ENCODE assay signal across 27 cellular contexts in genomic region chr7:96921771-96922170, GRCh38.
"Had no signal": no experiment of that assay in that cellular context is flagged by ENCODE, and none has a peak within 500 bp of the region (broad histone marks: within the 10 kb centered on the region; RNA-seq: fewer than 3 reads in every experiment).

No MANE protein-coding gene starts in this region.

- H3K36me3 ChIP-seq: cardiac muscle cell had no signal

- ATAC-seq: activated naive CD4-positive, alpha-beta T cell treated with anti-CD3 and anti-CD28 coated beads, Interleukin-2, amount 50 U/mL, for 72 hours; activated naive CD8-positive, alpha-beta T cell treated with anti-CD3 and anti-CD28 coated beads, Interleukin-2, amount 50 U/mL, for 24 hours; activated T-cell treated with anti-CD3 and anti-CD28 coated beads, Interleukin-2, amount 50 U/mL, for 4 hours; K562; T-cell had no signal

- H3K27ac ChIP-seq: cardiac muscle cell, SK-N-MC, VCaP had no signal

- H3K4me3 Mint-ChIP-seq: activated CD4-positive, alpha-beta memory T cell treated with anti-CD3 and anti-CD28 coated beads for 36 hours; activated CD4-positive, alpha-beta T cell treated with anti-CD3 and anti-CD28 coated beads, Interleukin-2, amount 10 ng/mL, durations not matched to agents 7 days and 5 days; activated naive CD8-positive, alpha-beta T cell treated with anti-CD3 and anti-CD28 coated beads, Interleukin-2, amount 50 U/mL, for 24 hours; activated T-cell treated with anti-CD3 and anti-CD28 coated beads, Interleukin-2, amount 50 U/mL, for 4 hours; brain; T-cell had no signal

- H3K27ac Mint-ChIP-seq: activated CD4-positive, alpha-beta memory T cell treated with anti-CD3 and anti-CD28 coated beads for 36 hours; activated CD4-positive, alpha-beta T cell treated with anti-CD3 and anti-CD28 coated beads, Interleukin-2, amount 10 ng/mL, durations not matched to agents 7 days and 5 days; activated naive CD4-positive, alpha-beta T cell treated with anti-CD3 and anti-CD28 coated beads, Interleukin-2, amount 50 U/mL, for 72 hours; activated naive CD8-positive, alpha-beta T cell treated with anti-CD3 and anti-CD28 coated beads, Interleukin-2, amount 50 U/mL, for 24 hours; brain; T-cell had no signal

- H3K9me3 Mint-ChIP-seq: activated CD4-positive, alpha-beta memory T cell treated with anti-CD3 and anti-CD28 coated beads for 36 hours; activated CD4-positive, alpha-beta T cell treated with anti-CD3 and anti-CD28 coated beads, Interleukin-2, amount 10 ng/mL, durations not matched to agents 7 days and 5 days; activated naive CD4-positive, alpha-beta T cell treated with anti-CD3 and anti-CD28 coated beads, Interleukin-2, amount 50 U/mL, for 72 hours; activated naive CD8-positive, alpha-beta T cell treated with anti-CD3 and anti-CD28 coated beads, Interleukin-2, amount 50 U/mL, for 24 hours; activated T-cell treated with anti-CD3 and anti-CD28 coated beads, Interleukin-2, amount 50 U/mL, for 4 hours; brain; T-cell had no signal

- H3K27me3 ChIP-seq: cardiac muscle cell had no signal

- H3K4me3 ChIP-seq: cardiac muscle cell, K562, SK-N-MC had no signal

- H3K4me1 Mint-ChIP-seq: activated CD4-positive, alpha-beta T cell treated with anti-CD3 and anti-CD28 coated beads, Interleukin-2, amount 10 ng/mL, durations not matched to agents 7 days and 5 days; activated naive CD8-positive, alpha-beta T cell treated with anti-CD3 and anti-CD28 coated beads, Interleukin-2, amount 50 U/mL, for 24 hours; T-cell had no signal

- H3K36me3 Mint-ChIP-seq: activated CD4-positive, alpha-beta memory T cell treated with anti-CD3 and anti-CD28 coated beads for 36 hours; activated naive CD4-positive, alpha-beta T cell treated with anti-CD3 and anti-CD28 coated beads, Interleukin-2, amount 50 U/mL, for 72 hours; brain; T-cell had no signal

- DNase-seq: activated CD4-positive, alpha-beta memory T cell treated with anti-CD3 and anti-CD28 coated beads for 36 hours; activated CD4-positive, alpha-beta T cell treated with anti-CD3 and anti-CD28 coated beads, Interleukin-2, amount 10 ng/mL, durations not matched to agents 7 days and 5 days; activated CD4-positive, CD25-positive, alpha-beta regulatory T cell; activated CD8-positive, alpha-beta memory T cell treated with anti-CD3 and anti-CD28 coated beads for 24 hours; activated effector memory CD4-positive, alpha-beta T cell treated with anti-CD3 and anti-CD28 coated beads, Interleukin-2, amount 50 U/mL, for 16 hours; activated naive CD4-positive, alpha-beta T cell treated with Interleukin-2 at 50 U/mL for 16 hours; activated naive CD8-positive, alpha-beta T cell treated with anti-CD3 and anti-CD28 coated beads, Interleukin-2, amount 50 U/mL, for 24 hours; activated T-cell treated with anti-CD3 and anti-CD28 coated beads, Interleukin-2, amount 50 U/mL, for 4 hours; amniotic stem cell; Karpas-422; NCI-H146; NCI-H187 treated with DMSO at 0.1 percent for 48 hours; NCI-H2081 treated with DMSO at 0.1 percent for 48 hours; NCI-H2171 treated with DMSO at 0.1 percent for 48 hours; NCI-H226; NCI-H526; NCI-H774; OCI-M1; T-cell; T-helper 2 cell; T1000 had no signal
